ENCODE assay signal across 1 cellular context in the genomic region with DNA sequence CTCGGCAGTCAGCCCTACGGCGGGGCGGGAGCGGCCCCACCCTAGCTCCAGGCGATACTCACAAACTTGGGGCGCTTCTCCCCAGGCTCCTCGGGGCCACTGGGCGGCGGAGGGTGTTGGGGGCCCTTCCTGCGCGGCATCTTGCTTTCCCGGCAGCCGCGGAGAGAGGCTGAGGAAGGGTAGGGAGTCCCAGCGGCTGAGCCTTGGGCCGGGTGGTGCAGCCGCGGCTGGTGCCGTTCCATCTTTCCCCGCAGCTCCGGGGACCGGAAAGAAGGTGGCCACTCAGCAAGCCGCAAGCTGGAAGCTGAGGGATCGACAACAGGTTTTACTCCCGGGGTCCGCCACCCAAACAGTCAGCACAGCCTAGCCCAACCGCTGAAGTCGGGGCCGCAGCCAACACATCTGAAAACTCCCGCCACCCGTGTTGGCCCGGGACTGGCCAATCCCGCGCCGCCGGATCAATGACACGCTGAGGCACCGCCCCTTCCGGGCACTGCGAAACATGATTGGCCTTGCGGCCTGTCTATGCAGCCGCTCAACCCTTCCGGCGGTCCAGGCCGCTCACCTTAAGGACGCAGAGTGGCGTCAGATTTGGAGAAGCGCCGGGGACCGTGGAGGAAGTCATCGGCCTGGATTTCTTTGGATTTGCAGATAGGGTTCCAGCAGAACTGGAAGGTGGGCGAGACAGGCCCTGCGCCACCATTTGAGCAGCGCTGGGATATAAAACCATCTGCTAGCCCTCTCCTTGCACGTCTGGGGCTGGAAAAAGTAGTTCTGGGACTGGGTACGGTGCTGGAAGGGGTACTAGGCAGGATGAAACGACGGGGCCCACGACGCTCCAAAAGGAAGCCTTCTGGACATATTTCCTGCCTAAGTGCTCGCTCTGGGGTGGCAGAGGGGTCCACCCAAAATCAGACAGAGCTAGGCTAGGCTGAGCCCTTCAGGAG.
TF ChIP-seq lines count a peak whose summit lies in the region.

A gene with protein sequence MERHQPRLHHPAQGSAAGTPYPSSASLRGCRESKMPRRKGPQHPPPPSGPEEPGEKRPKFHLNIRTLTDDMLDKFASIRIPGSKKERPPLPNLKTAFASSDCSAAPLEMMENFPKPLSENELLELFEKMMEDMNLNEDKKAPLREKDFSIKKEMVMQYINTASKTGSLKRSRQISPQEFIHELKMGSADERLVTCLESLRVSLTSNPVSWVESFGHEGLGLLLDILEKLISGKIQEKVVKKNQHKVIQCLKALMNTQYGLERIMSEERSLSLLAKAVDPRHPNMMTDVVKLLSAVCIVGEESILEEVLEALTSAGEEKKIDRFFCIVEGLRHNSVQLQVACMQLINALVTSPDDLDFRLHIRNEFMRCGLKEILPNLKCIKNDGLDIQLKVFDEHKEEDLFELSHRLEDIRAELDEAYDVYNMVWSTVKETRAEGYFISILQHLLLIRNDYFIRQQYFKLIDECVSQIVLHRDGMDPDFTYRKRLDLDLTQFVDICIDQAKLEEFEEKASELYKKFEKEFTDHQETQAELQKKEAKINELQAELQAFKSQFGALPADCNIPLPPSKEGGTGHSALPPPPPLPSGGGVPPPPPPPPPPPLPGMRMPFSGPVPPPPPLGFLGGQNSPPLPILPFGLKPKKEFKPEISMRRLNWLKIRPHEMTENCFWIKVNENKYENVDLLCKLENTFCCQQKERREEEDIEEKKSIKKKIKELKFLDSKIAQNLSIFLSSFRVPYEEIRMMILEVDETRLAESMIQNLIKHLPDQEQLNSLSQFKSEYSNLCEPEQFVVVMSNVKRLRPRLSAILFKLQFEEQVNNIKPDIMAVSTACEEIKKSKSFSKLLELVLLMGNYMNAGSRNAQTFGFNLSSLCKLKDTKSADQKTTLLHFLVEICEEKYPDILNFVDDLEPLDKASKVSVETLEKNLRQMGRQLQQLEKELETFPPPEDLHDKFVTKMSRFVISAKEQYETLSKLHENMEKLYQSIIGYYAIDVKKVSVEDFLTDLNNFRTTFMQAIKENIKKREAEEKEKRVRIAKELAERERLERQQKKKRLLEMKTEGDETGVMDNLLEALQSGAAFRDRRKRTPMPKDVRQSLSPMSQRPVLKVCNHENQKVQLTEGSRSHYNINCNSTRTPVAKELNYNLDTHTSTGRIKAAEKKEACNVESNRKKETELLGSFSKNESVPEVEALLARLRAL (minus strand): TSS at position 404 of the 947 bp plus-strand sequence. CDS start 162 bp downstream, at position 242.

TF ChIP-seq in A549, 52 proteins besides CTCF, POLR2A, EP300 and RAD21 (continued from another document):
- TF ChIP-seq, protein P1, sequence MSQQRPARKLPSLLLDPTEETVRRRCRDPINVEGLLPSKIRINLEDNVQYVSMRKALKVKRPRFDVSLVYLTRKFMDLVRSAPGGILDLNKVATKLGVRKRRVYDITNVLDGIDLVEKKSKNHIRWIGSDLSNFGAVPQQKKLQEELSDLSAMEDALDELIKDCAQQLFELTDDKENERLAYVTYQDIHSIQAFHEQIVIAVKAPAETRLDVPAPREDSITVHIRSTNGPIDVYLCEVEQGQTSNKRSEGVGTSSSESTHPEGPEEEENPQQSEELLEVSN (IDR thresholded peaks at IDR 0.05; ENCODE audit: borderline replicate concordance, low read depth) = 0 out of 2 replicates have a peak, but pooled peaks have one; percentile 60
